ENCODE assay signal across 13 cellular contexts in genomic region chr4:153499005-153499404, GRCh38. TPM values are rescaled to one million over a fixed set of nuclear protein-coding genes. Genes with fewer than 3 reads are reported as not detected.
A peak's percentile ranks its signal among the peaks of the same experiment; 100 is the strongest.
DNase-seq lines count a peak whose midpoint lies in the region; ATAC-seq and TF ChIP-seq lines count a peak whose summit lies in the region.
"Had no signal": no experiment of that assay in that cellular context is flagged by ENCODE, and none has a peak within 500 bp of the region (broad histone marks: within the 10 kb centered on the region; RNA-seq: fewer than 3 reads in every experiment).

No MANE protein-coding gene starts in this region.

- H3K27ac Mint-ChIP-seq in stimulated activated naive CD8-positive, alpha-beta T cell treated with anti-CD3 and anti-CD28 coated beads, Interleukin-15, Interleukin-2, amounts not matched to agents 100 ng/mL and 50 ng/mL, for 24 hours: peak overlapping the region; percentile 98
- peak overlapping the region; percentile 72 for H3K27ac Mint-ChIP-seq in chondrocyte (ENCODE audit: unreplicated experiment)
- H3K27ac Mint-ChIP-seq in naive thymus-derived CD8-positive, alpha-beta T cell: peak overlapping the region; percentile 92 to 100 (median 96)
- H3K27ac Mint-ChIP-seq in mesothelial cell of epicardium: no peak overlapping the region

- DNase-seq in stimulated activated naive CD8-positive, alpha-beta T cell treated with anti-CD3 and anti-CD28 coated beads, Interleukin-15, Interleukin-2, amounts not matched to agents 100 U/mL and 50 U/mL, for 24 hours: no peak
- no peak for DNase-seq in chondrocyte (ENCODE audit: low spot score)
- DNase-seq in naive thymus-derived CD8-positive, alpha-beta T cell: no peak
- no peak for DNase-seq in dermis blood vessel endothelial cell
- DNase-seq in mesothelial cell of epicardium (ENCODE audit: low spot score in 2 of 2, unreplicated experiment in 2 of 2): no peak
- no peak for DNase-seq in foreskin keratinocyte
- DNase-seq: activated CD4-positive, alpha-beta T cell treated with anti-CD3 and anti-CD28 coated beads for 48 hours; BE2C; lower lobe of right lung; retina had no signal

- H3K9me3 Mint-ChIP-seq in stimulated activated naive CD8-positive, alpha-beta T cell treated with anti-CD3 and anti-CD28 coated beads, Interleukin-15, Interleukin-2, amounts not matched to agents 100 ng/mL and 50 ng/mL, for 24 hours: no peaks in the 10 kb centered on the region
- H3K9me3 Mint-ChIP-seq in chondrocyte (ENCODE audit: low read depth) (no peaks in the 10 kb centered on the region), mesothelial cell of epicardium (no peaks in the 10 kb centered on the region)
- H3K9me3 Mint-ChIP-seq in naive thymus-derived CD8-positive, alpha-beta T cell: no peaks in the 10 kb centered on the region

- no peaks in the 10 kb centered on the region for H3K27me3 ChIP-seq in foreskin keratinocyte
- H3K27me3 ChIP-seq: BE2C, cardiac muscle cell had no signal

- ATAC-seq in stimulated activated naive CD8-positive, alpha-beta T cell treated with anti-CD3 and anti-CD28 coated beads, Interleukin-15, Interleukin-2, amounts not matched to agents 100 U/mL and 50 U/mL, for 24 hours: no peak
- no peak for ATAC-seq in naive thymus-derived CD8-positive, alpha-beta T cell
- ATAC-seq in GM19395 (IDR thresholded peaks at IDR 0.05; ENCODE audit: unreplicated experiment) (no peak), foreskin keratinocyte (no peak)

- peak overlapping the region; percentile 80 for H3K4me3 Mint-ChIP-seq in stimulated activated naive CD8-positive, alpha-beta T cell treated with anti-CD3 and anti-CD28 coated beads, Interleukin-15, Interleukin-2, amounts not matched to agents 100 ng/mL and 50 ng/mL, for 24 hours
- H3K4me3 Mint-ChIP-seq in chondrocyte (ENCODE audit: unreplicated experiment): no peak overlapping the region
- peak overlapping the region in 9 of 10 donors; percentile 70 to 83 (median 76) for H3K4me3 Mint-ChIP-seq in naive thymus-derived CD8-positive, alpha-beta T cell
- H3K4me3 Mint-ChIP-seq in mesothelial cell of epicardium: no peak overlapping the region

- no peak overlapping the region for H3K27ac ChIP-seq in foreskin keratinocyte
- H3K27ac ChIP-seq: cardiac muscle cell, lower lobe of right lung had no signal

- peaks cover 97% of the 10 kb centered on the region for H3K4me1 Mint-ChIP-seq in stimulated activated naive CD8-positive, alpha-beta T cell treated with anti-CD3 and anti-CD28 coated beads, Interleukin-15, Interleukin-2, amounts not matched to agents 100 ng/mL and 50 ng/mL, for 24 hours (ENCODE audit: low read depth)
- H3K4me1 Mint-ChIP-seq in chondrocyte (ENCODE audit: low read depth): peaks cover 37% of the 10 kb centered on the region
- peaks cover 60 to 97% (median 93%) of the 10 kb centered on the region in 4 donors for H3K4me1 Mint-ChIP-seq in naive thymus-derived CD8-positive, alpha-beta T cell
- peaks cover 17% of the 10 kb centered on the region for H3K4me1 Mint-ChIP-seq in mesothelial cell of epicardium

- POLR2A ChIA-PET in naive thymus-derived CD8-positive, alpha-beta T cell (lab: Charles Lee): interaction anchor here (0.5 to 5.6 kb wide), 12 partner anchors 10 to 154 kb away, joined by 3 to 74 read pairs (median 8); partner anchors contain the start of genes MND1 and TMEM131L

- H3K4me1 ChIP-seq in foreskin keratinocyte: peaks cover 11% of the 10 kb centered on the region
- H3K4me1 ChIP-seq: BE2C had no signal

- no peak for TF ChIP-seq CTCF in chondrocyte (IDR thresholded peaks at IDR 0.05)
- TF ChIP-seq CTCF in mesothelial cell of epicardium (IDR thresholded peaks at IDR 0.05; ENCODE audit: unreplicated experiment): no peak
- TF ChIP-seq CTCF in foreskin keratinocyte (conservative IDR thresholded peaks at IDR 0.05): no peak

- peaks cover 45% of the 10 kb centered on the region for H3K36me3 Mint-ChIP-seq in stimulated activated naive CD8-positive, alpha-beta T cell treated with anti-CD3 and anti-CD28 coated beads, Interleukin-15, Interleukin-2, amounts not matched to agents 100 ng/mL and 50 ng/mL, for 24 hours (ENCODE audit: low read depth)
- H3K36me3 Mint-ChIP-seq in chondrocyte (ENCODE audit: low read depth) (no peaks in the 10 kb centered on the region), mesothelial cell of epicardium (no peaks in the 10 kb centered on the region)
- H3K36me3 Mint-ChIP-seq in naive thymus-derived CD8-positive, alpha-beta T cell: peaks cover 0 to 15% (median 0%) of the 10 kb centered on the region in 3 donors

- no peaks in the 10 kb centered on the region for H3K27me3 Mint-ChIP-seq in stimulated activated naive CD8-positive, alpha-beta T cell treated with anti-CD3 and anti-CD28 coated beads, Interleukin-15, Interleukin-2, amounts not matched to agents 100 ng/mL and 50 ng/mL, for 24 hours
- H3K27me3 Mint-ChIP-seq in chondrocyte (ENCODE audit: low read depth) (no peaks in the 10 kb centered on the region), mesothelial cell of epicardium (ENCODE audit: low read depth) (no peaks in the 10 kb centered on the region)
- no peaks in the 10 kb centered on the region for H3K27me3 Mint-ChIP-seq in naive thymus-derived CD8-positive, alpha-beta T cell

RNA-seq across cellular contexts. Expression of gene TMEM131L, which starts 32.8 kb away (rescaled TPM):
- total RNA-seq in chondrocyte (6.6 to 10.2 TPM (median 8.4 TPM) in 3 replicates), dermis blood vessel endothelial cell (16.2 and 25.3 TPM in 2 replicates), mesothelial cell of epicardium (11.0 to 13.9 TPM (median 11.4 TPM) in 3 replicates), foreskin keratinocyte (10.5 and 13.4 TPM in 2 replicates)
- 10 to 100 TPM; 72.2 to 72.6 TPM for total RNA-seq in naive thymus-derived CD8-positive, alpha-beta T cell
- 10 to 100 TPM; 13.8 to 32.9 (median 26.7) TPM for polyA plus RNA-seq in naive thymus-derived CD8-positive, alpha-beta T cell
- polyA plus RNA-seq in foreskin keratinocyte: 3.8 and 4.1 TPM in 2 replicates

Comparison
In these comparisons a context has a peak if more than half of its experiments do, and no peak if none do; other contexts are left out.
1. H3K4me3 Mint-ChIP-seq: peak in stimulated activated naive CD8-positive, alpha-beta T cell treated with anti-CD3 and anti-CD28 coated beads, Interleukin-15, Interleukin-2, amounts not matched to agents 100 ng/mL and 50 ng/mL, for 24 hours (single experiment) and naive thymus-derived CD8-positive, alpha-beta T cell (9 of 10); none in chondrocyte (single experiment) and mesothelial cell of epicardium (single experiment).